Comparison of ENCODE assay signal across 28 cellular contexts in the genomic region with DNA sequence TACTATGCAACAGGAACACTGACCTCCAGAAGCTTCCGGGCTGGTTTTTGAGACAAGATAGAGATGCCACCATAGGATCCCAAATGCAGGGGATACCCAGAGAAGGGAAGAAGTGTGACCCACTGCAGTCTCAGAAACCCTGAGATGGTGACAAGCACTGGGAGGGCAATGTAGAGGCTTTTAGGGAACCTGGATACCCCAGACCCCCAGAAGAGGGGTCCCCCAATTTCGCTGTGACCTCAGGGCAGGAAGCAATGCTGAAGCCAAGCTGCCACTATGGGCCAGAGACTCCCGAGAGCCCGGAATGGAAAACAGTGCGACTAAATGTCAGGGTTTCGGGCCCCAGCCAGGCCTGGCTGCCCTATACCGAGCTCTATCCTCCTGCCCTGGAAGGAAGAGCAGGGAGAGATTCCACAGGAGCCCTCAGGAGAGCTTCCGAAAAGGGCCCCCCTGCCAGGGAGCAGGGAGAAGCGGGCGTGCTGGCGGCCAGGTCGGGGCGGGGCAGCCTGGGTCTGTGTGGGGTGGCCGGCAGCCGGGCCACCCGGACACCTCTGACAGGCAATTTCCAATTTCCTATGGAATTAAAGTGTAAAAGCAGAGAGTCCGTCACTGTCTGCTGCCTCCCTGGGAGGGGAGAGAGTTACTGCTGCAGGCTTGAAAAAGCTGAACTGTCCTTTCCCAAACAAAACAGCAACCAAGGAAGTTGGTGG.
"Had no signal": no experiment of that assay in that cellular context is flagged by ENCODE, and none has a peak within 500 bp of the region (broad histone marks: within the 10 kb centered on the region; RNA-seq: fewer than 3 reads in every experiment).

No MANE protein-coding gene starts in this region.

- ATAC-seq: activated CD8-positive, alpha-beta T cell treated with anti-CD3 and anti-CD28 coated beads, Interleukin-2, amount 10 ng/mL, durations not matched to agents 7 days and 5 days; activated naive CD4-positive, alpha-beta T cell treated with anti-CD3 and anti-CD28 coated beads, Interleukin-2, amount 50 U/mL, for 72 hours; esophagus mucosa; left colon; natural killer cell; SK-N-SH treated with all-trans-retinoic acid at 6 μM for 48 hours; T-cell had no signal

- H3K27ac Mint-ChIP-seq: activated CD4-positive, alpha-beta T cell treated with anti-CD3 and anti-CD28 coated beads, Interleukin-2, amount 10 ng/mL, durations not matched to agents 7 days and 5 days; activated CD8-positive, alpha-beta T cell treated with anti-CD3 and anti-CD28 coated beads, Interleukin-2, amount 10 ng/mL, durations not matched to agents 7 days and 5 days; activated naive CD4-positive, alpha-beta T cell treated with anti-CD3 and anti-CD28 coated beads, Interleukin-2, amount 50 U/mL, for 72 hours; mesothelial cell of epicardium; natural killer cell; T-cell; T-helper 2 cell treated with Interferon-gamma antibody and Interleukin-4, amounts not matched to agents 5 μg/mL and 100 μg/mL, for 36 hours; type B pancreatic cell had no signal

- H3K27ac ChIP-seq: adrenal gland, ascending aorta, brain microvascular endothelial cell, spleen, thoracic aorta, VCaP had no signal

- H3K4me3 ChIP-seq: adrenal gland, ascending aorta, lung, spleen, thoracic aorta had no signal

- H3K27me3 ChIP-seq: adrenal gland, ascending aorta, brain microvascular endothelial cell had no signal

- H3K4me1 ChIP-seq: adrenal gland, ascending aorta had no signal

- H3K9me3 ChIP-seq: adrenal gland had no signal

- DNase-seq: activated CD4-positive, alpha-beta T cell treated with anti-CD3 and anti-CD28 coated beads, Interleukin-2, amount 10 ng/mL, durations not matched to agents 7 days and 5 days; activated CD4-positive, CD25-positive, alpha-beta regulatory T cell treated with anti-CD3 and anti-CD28 coated beads, Interleukin-2, amount 50 U/mL, for 72 hours; activated CD8-positive, alpha-beta T cell treated with anti-CD3 and anti-CD28 coated beads, Interleukin-2, amount 10 ng/mL, durations not matched to agents 7 days and 5 days; activated T-cell treated with anti-CD3 and anti-CD28 coated beads, Interleukin-2, amount 50 U/mL, for 1 hour; adrenal gland; brain microvascular endothelial cell; central memory CD4-positive, alpha-beta T cell; dermis blood vessel endothelial cell; effector memory CD4-positive, alpha-beta T cell; foreskin melanocyte; hippocampal formation; left colon; natural killer cell; nucleus accumbens; spleen; stimulated activated CD4-positive, alpha-beta T cell treated with anti-CD3 and anti-CD28 coated beads, Interleukin-4, amount 100 ng/mL, for 1 hour; stimulated activated naive CD4-positive, alpha-beta T cell; T-cell had no signal

- H3K4me1 Mint-ChIP-seq: activated CD4-positive, alpha-beta T cell treated with anti-CD3 and anti-CD28 coated beads, Interleukin-2, amount 10 ng/mL, durations not matched to agents 7 days and 5 days; mesothelial cell of epicardium; natural killer cell; T-cell had no signal

- H3K4me3 Mint-ChIP-seq: activated CD4-positive, alpha-beta T cell treated with anti-CD3 and anti-CD28 coated beads, Interleukin-2, amount 10 ng/mL, durations not matched to agents 7 days and 5 days; activated CD8-positive, alpha-beta T cell treated with anti-CD3 and anti-CD28 coated beads, Interleukin-2, amount 10 ng/mL, durations not matched to agents 7 days and 5 days; mesothelial cell of epicardium; natural killer cell; T-cell; T-helper 2 cell treated with Interferon-gamma antibody and Interleukin-4, amounts not matched to agents 5 μg/mL and 100 μg/mL, for 36 hours; type B pancreatic cell had no signal

- H3K36me3 Mint-ChIP-seq: T-cell, type B pancreatic cell had no signal

- H3K36me3 ChIP-seq: adrenal gland, ascending aorta, brain microvascular endothelial cell, spleen, thoracic aorta had no signal
